Comparison of ENCODE assay signal across 11 cellular contexts in genomic region chr3:68049781-68050180, GRCh38.
"Had no signal": no experiment of that assay in that cellular context is flagged by ENCODE, and none has a peak within 500 bp of the region (broad histone marks: within the 10 kb centered on the region; RNA-seq: fewer than 3 reads in every experiment).

No MANE protein-coding gene starts in this region.

- H3K4me3 ChIP-seq: GM23248, GM23338, HAP-1 had no signal

- H2AFZ ChIP-seq: GM23248, GM23338 had no signal

- ATAC-seq: GM23338, HCT116 had no signal

- H3K4me1 ChIP-seq: HAP-1 had no signal

- FAIRE-seq: H1, H54 had no signal

- DNase-seq: GM23248, GOT3, H7, H9, HCEC 1CT, HFFc6 had no signal

- H3K36me3 ChIP-seq: HAP-1 had no signal

- H3K9me3 ChIP-seq: HAP-1 had no signal

- H3K27ac ChIP-seq: GM23248 had no signal

- H3K4me2 ChIP-seq: GM23338 had no signal
